In the genomic region with DNA sequence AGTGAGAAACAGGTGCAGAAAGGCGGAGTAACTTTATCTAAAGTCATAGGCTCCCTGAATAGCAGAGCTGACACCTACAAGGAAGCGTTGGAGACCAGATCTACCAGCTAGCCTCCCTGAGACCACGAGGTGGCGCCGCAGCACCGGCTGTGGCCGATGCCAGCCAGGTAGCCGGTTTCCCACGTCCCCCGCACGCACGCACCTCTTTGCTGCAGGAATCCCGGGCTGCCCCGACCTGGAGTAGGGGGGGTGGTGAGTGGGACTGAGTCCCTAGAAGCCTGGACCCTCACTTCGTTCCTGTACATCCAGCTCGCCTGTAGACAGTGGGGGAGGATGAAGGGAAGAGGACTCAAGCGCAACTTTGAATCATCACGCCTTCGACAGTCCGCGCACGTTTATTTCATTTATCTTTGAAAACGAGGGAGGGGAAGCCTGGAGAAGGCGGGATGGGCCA, we compare ENCODE assay signal across 8 cellular contexts. TPM values are rescaled to one million over a fixed set of nuclear protein-coding genes. Genes with fewer than 3 reads are reported as not detected.
DNase-seq lines count a peak whose midpoint lies in the region; ATAC-seq and TF ChIP-seq lines count a peak whose summit lies in the region.

No MANE protein-coding gene starts in this region.

- peaks cover 27% of the 10 kb centered on the region for H3K4me1 Mint-ChIP-seq in activated CD4-positive, alpha-beta T cell treated with anti-CD3 and anti-CD28 coated beads for 36 hours

- no peaks in the 10 kb centered on the region for H3K36me3 ChIP-seq in HAP-1 (replicated peaks)
- no peaks in the 10 kb centered on the region for H3K36me3 ChIP-seq in kidney epithelial cell (ENCODE audit: control insufficient read depth, insufficient read depth, low read length)

- DNase-seq in C1 segment of cervical spinal cord (lab: John Stamatoyannopoulos, UW) (peak in 13 of 14 donors; percentile 2 to 73 (median 50)), HAP-1 (ENCODE audit: low spot score in 2 of 2) (peak; percentile 81 to 92), NCI-H446 (lab: John Stamatoyannopoulos, UW) (peak; percentile 22 to 77), cerebellar nuclear complex (lab: John Stamatoyannopoulos, UW) (peak; percentile 4 to 41), kidney epithelial cell (ENCODE audit: low read depth) (no peak)
- DNase-seq in activated CD4-positive, alpha-beta T cell treated with anti-CD3 and anti-CD28 coated beads for 36 hours: peak; percentile 94
- DNase-seq in stimulated activated CD4-positive, alpha-beta T cell treated with anti-CD3 and anti-CD28 coated beads, Interleukin-15, amount 100 ng/mL, for 24 hours: peak; percentile 91

- peaks cover 39% of the 10 kb centered on the region for H3K27me3 Mint-ChIP-seq in activated CD4-positive, alpha-beta T cell treated with anti-CD3 and anti-CD28 coated beads for 36 hours

- peak overlapping the region; percentile 63 for H3K4me3 Mint-ChIP-seq in activated CD4-positive, alpha-beta T cell treated with anti-CD3 and anti-CD28 coated beads for 36 hours

- H3K4me3 ChIP-seq in HAP-1 (peak overlapping the region; percentile 11), kidney epithelial cell (ENCODE audit: low read depth, low read length) (peak overlapping the region; percentile 47)

- in situ Hi-C loops in HAP-1 (cut with MboI; ENCODE audit: low sequenced_read_pairs): loop anchor here (5.0 kb wide), 1 partner anchor 122 kb away; no protein-coding TSS in a partner anchor

- no peak overlapping the region for H3K27ac Mint-ChIP-seq in activated CD4-positive, alpha-beta T cell treated with anti-CD3 and anti-CD28 coated beads for 36 hours

- peaks cover 2% of the 10 kb centered on the region; the same call in 1 of the 2 replicates for H3K27me3 ChIP-seq in HAP-1 (ENCODE audit: low read depth)
- H3K27me3 ChIP-seq in kidney epithelial cell (ENCODE audit: control insufficient read depth, insufficient read depth, low read length): peaks cover 31% of the 10 kb centered on the region

- TF ChIP-seq CTCF in kidney epithelial cell (IDR thresholded peaks at IDR 0.05; ENCODE audit: insufficient read depth, low read length, poor library complexity, severe bottlenecking): peak; percentile 95

- H3K9me3 Mint-ChIP-seq in activated CD4-positive, alpha-beta T cell treated with anti-CD3 and anti-CD28 coated beads for 36 hours (ENCODE audit: low read depth): no peaks in the 10 kb centered on the region

- intact Hi-C loops in activated CD4-positive, alpha-beta T cell treated with anti-CD3 and anti-CD28 coated beads for 36 hours (cut with DNase I, micrococcal nuclease): loop anchor here (1.0 to 5.0 kb wide), 9 partner anchors 122 to 353 kb away; partner anchors contain the start of genes NFKB2 (in 1 of the 2) and SUFU (in 1 of the 2)

- CTCF ChIA-PET in activated CD4-positive, alpha-beta T cell treated with anti-CD3 and anti-CD28 coated beads for 36 hours (lab: Charles Lee): interaction anchor here (0.6 to 16.9 kb wide), 58 partner anchors 9 to 356 kb away, joined by 3 to 833 read pairs (median 4); partner anchors contain the start of genes C10orf95, CUEDC2, FBXL15 and GBF1

- peak; percentile 48 for ATAC-seq in activated CD4-positive, alpha-beta T cell treated with anti-CD3 and anti-CD28 coated beads for 36 hours
- ATAC-seq in GM19452 (IDR thresholded peaks at IDR 0.05; ENCODE audit: unreplicated experiment): no peak

- H3K9me3 ChIP-seq in HAP-1: no peaks in the 10 kb centered on the region

- POLR2A ChIA-PET in activated CD4-positive, alpha-beta T cell treated with anti-CD3 and anti-CD28 coated beads for 36 hours (lab: Charles Lee): interaction anchor here (1.0 to 3.7 kb wide), 8 partner anchors 15 to 202 kb away, joined by 3 to 23 read pairs (median 4); partner anchors contain the start of genes CUEDC2 and GBF1

- H3K36me3 Mint-ChIP-seq in activated CD4-positive, alpha-beta T cell treated with anti-CD3 and anti-CD28 coated beads for 36 hours (ENCODE audit: low read depth): no peaks in the 10 kb centered on the region

- peaks cover 16% of the 10 kb centered on the region for H3K4me1 ChIP-seq in HAP-1

RNA-seq across cellular contexts. Expression of gene ELOVL3, which starts 3.7 kb away (rescaled TPM):
- under 1 TPM in 1 of 2 experiments, not detected in 1; 0.14 TPM for total RNA-seq in activated CD4-positive, alpha-beta T cell treated with anti-CD3 and anti-CD28 coated beads for 36 hours
- total RNA-seq in kidney epithelial cell: 0.55 and 1.1 TPM in 2 replicates

RNA-seq across cellular contexts. Expression of gene PITX3, which starts 11.5 kb away (rescaled TPM):
- under 1 TPM; 0.66 to 0.81 TPM for total RNA-seq in activated CD4-positive, alpha-beta T cell treated with anti-CD3 and anti-CD28 coated beads for 36 hours
- total RNA-seq in kidney epithelial cell: 0.14 and 0.21 TPM in 2 replicates

RNA-seq across cellular contexts. Expression of gene GBF1, which starts 15.5 kb away (rescaled TPM):
- total RNA-seq in activated CD4-positive, alpha-beta T cell treated with anti-CD3 and anti-CD28 coated beads for 36 hours: 10 to 100 TPM; 33.1 to 37.5 TPM
- total RNA-seq in kidney epithelial cell: 36.7 and 40.9 TPM in 2 replicates
